8 cellular contexts compared by ENCODE assay signal in the genomic region with DNA sequence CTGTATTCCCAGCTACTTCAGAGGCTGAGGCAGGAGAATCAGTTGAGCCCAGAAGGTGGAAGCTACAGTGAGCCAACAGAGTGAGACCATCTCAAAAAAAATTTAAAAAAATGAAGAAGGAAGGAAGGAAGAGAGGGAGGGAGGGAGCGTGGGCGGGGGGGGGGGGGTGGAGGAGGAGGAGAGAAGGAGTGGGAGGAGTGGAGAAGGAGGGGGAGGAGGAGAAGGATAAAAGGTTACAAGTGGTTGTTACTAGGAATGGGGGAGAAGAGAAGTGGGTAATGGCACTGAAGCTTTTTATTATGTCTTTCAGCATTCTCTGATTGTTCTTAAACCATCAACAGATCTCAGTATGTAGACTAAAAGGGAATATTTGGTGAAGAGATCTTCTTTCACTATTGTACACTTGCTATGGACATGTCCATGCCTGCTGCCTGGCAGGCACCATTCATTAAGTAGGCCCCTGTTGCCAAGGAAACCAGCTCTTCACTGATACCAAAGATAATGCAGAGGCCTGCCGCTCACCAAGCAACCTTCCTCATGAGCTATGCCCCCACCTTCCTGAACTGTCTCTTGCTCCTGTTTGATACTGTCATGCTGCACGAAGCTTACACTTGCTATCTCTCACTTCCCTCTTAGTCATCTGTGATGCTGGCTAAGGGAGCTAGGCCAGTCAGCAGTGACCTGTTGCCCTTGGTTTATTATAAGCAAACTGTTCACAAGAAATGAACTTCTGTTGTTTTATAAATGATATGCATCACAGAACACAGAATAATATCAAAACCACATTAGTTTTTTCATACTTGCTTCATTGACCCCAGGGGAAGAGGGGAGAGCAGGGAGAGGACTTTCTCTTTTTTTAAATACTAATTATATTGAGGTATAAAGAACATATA. TPM values are rescaled to one million over a fixed set of nuclear protein-coding genes. Genes with fewer than 3 reads are reported as not detected.
DNase-seq lines count a peak whose midpoint lies in the region; ATAC-seq and TF ChIP-seq lines count a peak whose summit lies in the region.

No MANE protein-coding gene starts in this region.

- TF ChIP-seq CTCF in spleen (IDR thresholded peaks at IDR 0.05 in 8 of 11, conservative IDR thresholded peaks at IDR 0.05 in 3 of 11) (no peak), transverse colon (IDR thresholded peaks at IDR 0.05) (no peak)

- DNase-seq in EH (ENCODE audit: low read depth) (peak; percentile 78), NCI-H748 (lab: John Stamatoyannopoulos, UW; ENCODE audit: unreplicated experiment) (peak; percentile 98), left ventricle myocardium superior (no peak), spleen (no peak), transverse colon (no peak)
- DNase-seq in activated T-helper 1 cell treated with anti-CD3 and anti-CD28 coated beads, Interleukin-12 subunit alpha, Interleukin-12 subunit beta, Interleukin-2, Interleukin-4 antibody, amounts not matched to agents 30 ng/mL and 10 ng/mL and 1 ng/mL, durations not matched to agents 14 hours and 24 hours and 36 hours (ENCODE audit: low spot score), result no peak

- in situ Hi-C loops in transverse colon (cut with MboI; ENCODE audit: low pct_ligation_motif_present in 1 of 4, low pct_unique_long_range_greater_than_20kb in 1 of 4, low sequenced_read_pairs in 3 of 4), result loop anchor here in 2 of 4 donors (25.0 kb wide), 1 partner anchor 232 kb away; no protein-coding TSS in a partner anchor

- peaks cover 36% of the 10 kb centered on the region for H3K4me1 Mint-ChIP-seq in activated T-helper 1 cell treated with anti-CD3 and anti-CD28 coated beads, Interleukin-12 subunit alpha, Interleukin-12 subunit beta, Interleukin-2, Interleukin-4 antibody, amounts not matched to agents 30 ng/mL and 10 ng/mL and 1 ng/mL, durations not matched to agents 14 hours and 24 hours and 36 hours (ENCODE audit: low read depth)

- peak overlapping the region in 5 of 8 donors; percentile 22 to 68 (median 37) for H3K27ac ChIP-seq in spleen
- no peak overlapping the region for H3K27ac ChIP-seq in transverse colon

- H3K4me3 Mint-ChIP-seq in activated T-helper 1 cell treated with anti-CD3 and anti-CD28 coated beads, Interleukin-12 subunit alpha, Interleukin-12 subunit beta, Interleukin-2, Interleukin-4 antibody, amounts not matched to agents 30 ng/mL and 10 ng/mL and 1 ng/mL, durations not matched to agents 14 hours and 24 hours and 36 hours, result no peak overlapping the region

- no peaks in the 10 kb centered on the region for H3K9me3 Mint-ChIP-seq in activated T-helper 1 cell treated with anti-CD3 and anti-CD28 coated beads, Interleukin-12 subunit alpha, Interleukin-12 subunit beta, Interleukin-2, Interleukin-4 antibody, amounts not matched to agents 30 ng/mL and 10 ng/mL and 1 ng/mL, durations not matched to agents 14 hours and 24 hours and 36 hours

- H3K4me3 ChIP-seq in spleen (no peak overlapping the region), transverse colon (no peak overlapping the region)

- H3K27me3 ChIP-seq in spleen (replicated peaks in 1 of 7) (no peaks in the 10 kb centered on the region), transverse colon (no peaks in the 10 kb centered on the region)

- no peaks in the 10 kb centered on the region for H3K27me3 Mint-ChIP-seq in activated T-helper 1 cell treated with anti-CD3 and anti-CD28 coated beads, Interleukin-12 subunit alpha, Interleukin-12 subunit beta, Interleukin-2, Interleukin-4 antibody, amounts not matched to agents 30 ng/mL and 10 ng/mL and 1 ng/mL, durations not matched to agents 14 hours and 24 hours and 36 hours (ENCODE audit: insufficient read depth)

- peak overlapping the region; percentile 41 for H3K27ac Mint-ChIP-seq in activated T-helper 1 cell treated with anti-CD3 and anti-CD28 coated beads, Interleukin-12 subunit alpha, Interleukin-12 subunit beta, Interleukin-2, Interleukin-4 antibody, amounts not matched to agents 30 ng/mL and 10 ng/mL and 1 ng/mL, durations not matched to agents 14 hours and 24 hours and 36 hours

- ATAC-seq in GM21447 (IDR thresholded peaks at IDR 0.05; ENCODE audit: unreplicated experiment) (peak; percentile 98), HG03565 (IDR thresholded peaks at IDR 0.05; ENCODE audit: unreplicated experiment) (peak; percentile 99), left ventricle myocardium superior (peak; percentile 97)

- H3K36me3 ChIP-seq in spleen, result no peaks in the 10 kb centered on the region
- no peaks in the 10 kb centered on the region for H3K36me3 ChIP-seq in transverse colon

- intact Hi-C loops in activated T-helper 1 cell treated with anti-CD3 and anti-CD28 coated beads, Interleukin-12 subunit alpha, Interleukin-12 subunit beta, Interleukin-2, Interleukin-4 antibody, amounts not matched to agents 30 ng/mL and 10 ng/mL and 1 ng/mL, durations not matched to agents 14 hours and 24 hours and 36 hours (cut with micrococcal nuclease), result loop anchor here (2.0 kb wide), 1 partner anchor 23 kb away; a partner anchor contains a TSS
- intact Hi-C loops in left ventricle myocardium superior (cut with micrococcal nuclease), result no loop called here
- intact Hi-C loops in spleen (cut with DNase I; ENCODE audit: low total_unique reads), result no loop called here
- intact Hi-C loops in transverse colon (cut with DNase I; ENCODE audit: low total_unique reads), result loop anchor here (2.0 kb wide), 1 partner anchor 49 kb away; no protein-coding TSS in a partner anchor

- 8 to 22% (median 9%) methylated on average over 3 to 4 of the region's 4 CpGs for WGBS in spleen, 5 donors
- 58% methylated on average over 4 of the region's 4 CpGs; no CpG with 5 or more reads in 1 of the 2 donors for WGBS in transverse colon (ENCODE audit: low coverage in 1 of 2), 2 donors

- TF ChIP-seq POLR2A in spleen (IDR thresholded peaks at IDR 0.05) (no peak), transverse colon (IDR thresholded peaks at IDR 0.05) (no peak)

- H3K9me3 ChIP-seq in spleen (no peaks in the 10 kb centered on the region), transverse colon (no peaks in the 10 kb centered on the region)

- H3K36me3 Mint-ChIP-seq in activated T-helper 1 cell treated with anti-CD3 and anti-CD28 coated beads, Interleukin-12 subunit alpha, Interleukin-12 subunit beta, Interleukin-2, Interleukin-4 antibody, amounts not matched to agents 30 ng/mL and 10 ng/mL and 1 ng/mL, durations not matched to agents 14 hours and 24 hours and 36 hours (ENCODE audit: low read depth), result peaks cover 4% of the 10 kb centered on the region

- no peak for TF ChIP-seq EP300 in transverse colon (IDR thresholded peaks at IDR 0.05; ENCODE audit: low read depth)

- H3K4me1 ChIP-seq in spleen (peaks cover 0 to 22% (median 12%) of the 10 kb centered on the region in 6 donors), transverse colon (peaks cover 0 to 4% (median 0%) of the 10 kb centered on the region in 4 donors)

RNA-seq across cellular contexts. Expression of a gene that starts 23.1 kb away (rescaled TPM):
- 17.2 and 18.2 TPM in 2 replicates for total RNA-seq in activated T-helper 1 cell treated with anti-CD3 and anti-CD28 coated beads, Interleukin-12 subunit alpha, Interleukin-12 subunit beta, Interleukin-2, Interleukin-4 antibody, amounts not matched to agents 30 ng/mL and 10 ng/mL and 1 ng/mL, durations not matched to agents 14 hours and 24 hours and 36 hours
- total RNA-seq in left ventricle myocardium superior, result 19.1 TPM
- 10 to 100 TPM; 14.6 to 31.3 (median 25.4) TPM for total RNA-seq in spleen
- polyA plus RNA-seq in spleen, result 1 to 10 TPM; 4.9 to 5.4 (median 5.0) TPM
- 10 to 100 TPM in 1 of 4 donors, 1 to 10 TPM in 3; 5.8 to 22.9 (median 7.1) TPM for total RNA-seq in transverse colon

RNA-seq across cellular contexts. Expression of a gene that starts 23.5 kb away (rescaled TPM):
- 63.4 and 65.0 TPM in 2 replicates for total RNA-seq in activated T-helper 1 cell treated with anti-CD3 and anti-CD28 coated beads, Interleukin-12 subunit alpha, Interleukin-12 subunit beta, Interleukin-2, Interleukin-4 antibody, amounts not matched to agents 30 ng/mL and 10 ng/mL and 1 ng/mL, durations not matched to agents 14 hours and 24 hours and 36 hours
- total RNA-seq in left ventricle myocardium superior, result 38.8 TPM
- 10 to 100 TPM; 28.6 to 38.8 (median 35.7) TPM for total RNA-seq in spleen
- polyA plus RNA-seq in spleen, result 10 to 100 TPM; 16.6 to 21.8 (median 17.7) TPM
- total RNA-seq in transverse colon, result 10 to 100 TPM; 19.4 to 38.0 (median 27.8) TPM

RNA-seq across cellular contexts. Expression of a gene that starts 24.9 kb away (rescaled TPM):
- total RNA-seq in activated T-helper 1 cell treated with anti-CD3 and anti-CD28 coated beads, Interleukin-12 subunit alpha, Interleukin-12 subunit beta, Interleukin-2, Interleukin-4 antibody, amounts not matched to agents 30 ng/mL and 10 ng/mL and 1 ng/mL, durations not matched to agents 14 hours and 24 hours and 36 hours, result 2.3 and 3.4 TPM in 2 replicates
- total RNA-seq in left ventricle myocardium superior (6.6 TPM), spleen (10 to 100 TPM; 50.3 to 75.6 (median 63.0) TPM), transverse colon (100 to 1,000 TPM in 3 of 4 donors, 10 to 100 TPM in 1; 91.5 to 179 (median 116) TPM)
- polyA plus RNA-seq in spleen, result 10 to 100 TPM in 1 of 3 donors, 1 to 10 TPM in 2; 5.3 to 10.1 (median 6.1) TPM

Comparison
In these comparisons a context has a peak if more than half of its experiments do, and no peak if none do; other contexts are left out.
1. DNase-seq: peak in EH (single experiment) and NCI-H748 (single experiment); none in activated T-helper 1 cell treated with anti-CD3 and anti-CD28 coated beads, Interleukin-12 subunit alpha, Interleukin-12 subunit beta, Interleukin-2, Interleukin-4 antibody, amounts not matched to agents 30 ng/mL and 10 ng/mL and 1 ng/mL, durations not matched to agents 14 hours and 24 hours and 36 hours (single experiment), left ventricle myocardium superior (single experiment), spleen (single experiment) and transverse colon (single experiment).
2. H3K27ac ChIP-seq: peak in spleen (5 of 8); none in transverse colon (0 of 4).
3. intact Hi-C loops: an anchor here in activated T-helper 1 cell treated with anti-CD3 and anti-CD28 coated beads, Interleukin-12 subunit alpha, Interleukin-12 subunit beta, Interleukin-2, Interleukin-4 antibody, amounts not matched to agents 30 ng/mL and 10 ng/mL and 1 ng/mL, durations not matched to agents 14 hours and 24 hours and 36 hours (2.0 kb wide) and transverse colon (2.0 kb wide); none called in left ventricle myocardium superior and spleen.
4. Peak in every context shown above with its lines, with median percentiles within 50 percentile points of each other: ATAC-seq.